In genomic region chr4:76212851-76213414, GRCh38 we compare ENCODE assay signal across 8 cellular contexts. TPM values are rescaled to one million over a fixed set of nuclear protein-coding genes. Genes with fewer than 3 reads are reported as not detected.
DNase-seq lines count a peak whose midpoint lies in the region; ATAC-seq and TF ChIP-seq lines count a peak whose summit lies in the region.

No MANE protein-coding gene starts in this region.

- DNase-seq in COLO829 (ENCODE audit: low spot score) (peak; percentile 29), epithelial cell of esophagus (ENCODE audit: low read depth) (peak; percentile 38)
- peak; percentile 19 to 44 for DNase-seq in activated CD4-positive, alpha-beta T cell treated with anti-CD3 and anti-CD28 coated beads, Interleukin-2, amount 50 U/mL, for 48 hours
- peak in 8 of 9 donors; percentile 38 to 80 (median 74) for DNase-seq in naive thymus-derived CD4-positive, alpha-beta T cell

- H3K36me3 ChIP-seq in HUES48 (ENCODE audit: control insufficient read depth, insufficient read depth, low read length) (no peaks in the 10 kb centered on the region), urinary bladder (ENCODE audit: insufficient read depth) (no peaks in the 10 kb centered on the region)
- H3K36me3 ChIP-seq in naive thymus-derived CD4-positive, alpha-beta T cell (ENCODE audit: control insufficient read depth in 2 of 3, insufficient read depth in 3 of 3, low read length in 3 of 3) = no peaks in the 10 kb centered on the region

- intact Hi-C loops in naive thymus-derived CD4-positive, alpha-beta T cell (cut with micrococcal nuclease) = loop anchor here (1.0 to 10.0 kb wide), 16 partner anchors 15 to 1612 kb away; partner anchors contain the start of genes NUP54 (in 2 of the 2), SDAD1 (in 2 of the 2), CCNI (in 1 of the 2) and CDKL2 (in 1 of the 2)

- peaks cover 5% of the 10 kb centered on the region; the same call in 1 of the 2 replicates for H3K27me3 ChIP-seq in HUES48 (ENCODE audit: control insufficient read depth, insufficient read depth, low read length)
- no peaks in the 10 kb centered on the region for H3K27me3 ChIP-seq in naive thymus-derived CD4-positive, alpha-beta T cell (ENCODE audit: control insufficient read depth in 2 of 2, insufficient read depth in 2 of 2, low read length in 2 of 2)

- peak overlapping the region; percentile 77 for H3K9ac ChIP-seq in HUES48 (ENCODE audit: low read depth, low read length)

- H3K4me1 Mint-ChIP-seq in naive thymus-derived CD4-positive, alpha-beta T cell = peaks cover 41 to 77% (median 73%) of the 10 kb centered on the region in 7 donors

- no peaks in the 10 kb centered on the region for H3K9me3 Mint-ChIP-seq in naive thymus-derived CD4-positive, alpha-beta T cell

- H3K9me3 ChIP-seq in HUES48 (ENCODE audit: control insufficient read depth, insufficient read depth, low read length) = no peaks in the 10 kb centered on the region
- H3K9me3 ChIP-seq in naive thymus-derived CD4-positive, alpha-beta T cell (ENCODE audit: control insufficient read depth in 2 of 3, low read length in 3 of 3) = no peaks in the 10 kb centered on the region

- peaks cover 0 to 24% (median 0%) of the 10 kb centered on the region in 5 donors for H3K27me3 Mint-ChIP-seq in naive thymus-derived CD4-positive, alpha-beta T cell

- peak overlapping the region; percentile 86 to 96 (median 90) for H3K4me3 Mint-ChIP-seq in naive thymus-derived CD4-positive, alpha-beta T cell

- peak overlapping the region; percentile 82 for H3K4me3 ChIP-seq in HUES48 (ENCODE audit: low read depth, low read length)
- peak overlapping the region; percentile 79 for H3K4me3 ChIP-seq in epithelial cell of esophagus (ENCODE audit: low read length)
- peak overlapping the region; percentile 76 for H3K4me3 ChIP-seq in naive thymus-derived CD4-positive, alpha-beta T cell (ENCODE audit: low read length)
- H3K4me3 ChIP-seq in urinary bladder (ENCODE audit: low read depth, low read length) = peak overlapping the region; percentile 72

- H3K4me1 ChIP-seq in HUES48 (ENCODE audit: control insufficient read depth, insufficient read depth, low read length) (peaks cover 28% of the 10 kb centered on the region), urinary bladder (ENCODE audit: insufficient read depth) (no peaks in the 10 kb centered on the region)
- H3K4me1 ChIP-seq in naive thymus-derived CD4-positive, alpha-beta T cell (ENCODE audit: control insufficient read depth in 2 of 2, insufficient read depth in 2 of 2, low read length in 2 of 2) = peaks cover 21 to 40% of the 10 kb centered on the region in 2 donors

- H3K27ac Mint-ChIP-seq in naive thymus-derived CD4-positive, alpha-beta T cell = peak overlapping the region; percentile 81 to 97 (median 94)

- CTCF ChIA-PET in naive thymus-derived CD4-positive, alpha-beta T cell (lab: Charles Lee) = interaction anchor here (1.0 kb wide), 1 partner anchor 65 kb away, joined by 3 read pairs; no protein-coding TSS in a partner anchor

- no peak for TF ChIP-seq CTCF in epithelial cell of esophagus (IDR thresholded peaks at IDR 0.05; ENCODE audit: insufficient read depth, low read depth, low read length, missing control alignments)

- WGBS in urinary bladder = 2% methylated on average over 14 of the region's 14 CpGs

- ATAC-seq in naive thymus-derived CD4-positive, alpha-beta T cell = peak; percentile 48
- ATAC-seq in HG03521 (IDR thresholded peaks at IDR 0.05; ENCODE audit: unreplicated experiment) (no peak), GM19328 (IDR thresholded peaks at IDR 0.05; ENCODE audit: unreplicated experiment) (no peak)

- H3K27ac ChIP-seq in HUES48 (ENCODE audit: low read depth, low read length) (peak overlapping the region; percentile 86), urinary bladder (ENCODE audit: low read depth) (peak overlapping the region; percentile 98)
- H3K27ac ChIP-seq in naive thymus-derived CD4-positive, alpha-beta T cell (ENCODE audit: low read depth, low read length) = peak overlapping the region; percentile 85

- POLR2A ChIA-PET in naive thymus-derived CD4-positive, alpha-beta T cell (lab: Charles Lee) = interaction anchor here (0.9 to 3.4 kb wide), 5 partner anchors 13 to 1643 kb away, joined by 3 to 14 read pairs (median 5); partner anchors contain the start of gene NUP54

- H3K36me3 Mint-ChIP-seq in naive thymus-derived CD4-positive, alpha-beta T cell = peaks cover 0 to 4% (median 0%) of the 10 kb centered on the region in 5 donors

RNA-seq across cellular contexts. Expression of gene SCARB2, which starts 0.7 kb away (rescaled TPM):
- 10 to 100 TPM; 13.5 to 35.7 (median 29.1) TPM for total RNA-seq in naive thymus-derived CD4-positive, alpha-beta T cell
- polyA plus RNA-seq in naive thymus-derived CD4-positive, alpha-beta T cell = 10 to 100 TPM; 12.6 to 14.7 TPM
- 271 TPM for total RNA-seq in urinary bladder
- 123 TPM for polyA plus RNA-seq in urinary bladder

RNA-seq across cellular contexts. Expression of gene FAM47E, which starts 38.6 kb away (rescaled TPM):
- total RNA-seq in naive thymus-derived CD4-positive, alpha-beta T cell = under 1 TPM in 4 of 5 experiments, not detected in 1; 0.24 to 0.79 (median 0.43) TPM
- polyA plus RNA-seq in naive thymus-derived CD4-positive, alpha-beta T cell = under 1 TPM in 1 of 2 donors, not detected in 1; 0.45 TPM
- total RNA-seq in urinary bladder = 4.0 TPM
- polyA plus RNA-seq in urinary bladder = 1.7 TPM
